18 cellular contexts compared by ENCODE assay signal in genomic region chr1:41440321-41441090, GRCh38. TPM values are rescaled to one million over a fixed set of nuclear protein-coding genes. Genes with fewer than 3 reads are reported as not detected.
"Had no signal": no experiment of that assay in that cellular context is flagged by ENCODE, and none has a peak within 500 bp of the region (broad histone marks: within the 10 kb centered on the region; RNA-seq: fewer than 3 reads in every experiment).

No MANE protein-coding gene starts in this region.

- H3K36me3 Mint-ChIP-seq: activated CD8-positive, alpha-beta memory T cell treated with anti-CD3 and anti-CD28 coated beads, Interleukin-2, amount 10 ng/mL, durations not matched to agents 7 days and 5 days; natural killer cell; stimulated activated naive B cell treated with anti-CD40 and anti-IgM and Interleukin-4, amounts not matched to agents 10 μg/mL and 1 μg/mL and 100 μg/mL, for 72 hours had no signal

- H3K4me1 ChIP-seq: ascending aorta had no signal

- H3K27ac Mint-ChIP-seq: activated CD8-positive, alpha-beta memory T cell treated with anti-CD3 and anti-CD28 coated beads, Interleukin-2, amount 10 ng/mL, durations not matched to agents 7 days and 5 days; activated naive CD4-positive, alpha-beta T cell treated with anti-CD3 and anti-CD28 coated beads for 36 hours; activated T-helper 2 cell treated with anti-CD3 and anti-CD28 coated beads, Interferon-gamma antibody, Interleukin-2, Interleukin-4, amounts not matched to agents 10 μg/mL and 5 μg/mL and 100 μg/mL, durations not matched to agents 14 hours and 24 hours and 36 hours; natural killer cell; stimulated activated naive B cell treated with anti-CD40 and anti-IgM and Interleukin-4, amounts not matched to agents 10 μg/mL and 1 μg/mL and 100 μg/mL, for 72 hours had no signal

- H3K9me3 ChIP-seq: ascending aorta, uterus had no signal

- H3K27me3 ChIP-seq: ascending aorta, cardiac muscle cell, hepatocyte, tibial artery, uterus had no signal

- H3K4me1 Mint-ChIP-seq: activated CD8-positive, alpha-beta memory T cell treated with anti-CD3 and anti-CD28 coated beads, Interleukin-2, amount 10 ng/mL, durations not matched to agents 7 days and 5 days; natural killer cell; stimulated activated naive B cell treated with anti-CD40 and anti-IgM and Interleukin-4, amounts not matched to agents 10 μg/mL and 1 μg/mL and 100 μg/mL, for 72 hours had no signal

- H3K27ac ChIP-seq: ascending aorta, cardiac muscle cell, hepatocyte, neutrophil, tibial artery, uterus had no signal

- H3K79me2 ChIP-seq: hepatocyte had no signal

- H3K4me3 ChIP-seq: ascending aorta, cardiac muscle cell, hepatocyte, tibial artery, uterus had no signal

- H3K4me3 Mint-ChIP-seq: activated CD8-positive, alpha-beta memory T cell treated with anti-CD3 and anti-CD28 coated beads, Interleukin-2, amount 10 ng/mL, durations not matched to agents 7 days and 5 days; activated naive CD4-positive, alpha-beta T cell treated with anti-CD3 and anti-CD28 coated beads for 36 hours; natural killer cell; stimulated activated naive B cell treated with anti-CD40 and anti-IgM and Interleukin-4, amounts not matched to agents 10 μg/mL and 1 μg/mL and 100 μg/mL, for 72 hours had no signal

- H3K9me3 Mint-ChIP-seq: natural killer cell had no signal

- FAIRE-seq: colon had no signal

- DNase-seq: activated CD4-positive, alpha-beta T cell treated with anti-CD3 and anti-CD28 coated beads, Interleukin-2, amount 50 U/mL, for 48 hours; activated CD8-positive, alpha-beta memory T cell treated with anti-CD3 and anti-CD28 coated beads, Interleukin-2, amount 10 ng/mL, durations not matched to agents 7 days and 5 days; activated naive CD4-positive, alpha-beta T cell treated with anti-CD3 and anti-CD28 coated beads for 36 hours; activated T-cell treated with anti-CD3 and anti-CD28 coated beads, Interleukin-2, amount 50 U/mL, for 1 hour; erythroblast; mesenchymal stem cell; natural killer cell; stimulated activated naive B cell treated with anti-CD40 and anti-IgM and Interleukin-4, amounts not matched to agents 10 μg/mL and 1 μg/mL and 100 μg/mL, for 72 hours; tibial artery; uterus had no signal

- ATAC-seq: activated CD8-positive, alpha-beta memory T cell treated with anti-CD3 and anti-CD28 coated beads, Interleukin-2, amount 10 ng/mL, durations not matched to agents 7 days and 5 days; natural killer cell; stimulated activated naive B cell treated with anti-CD40 and anti-IgM and Interleukin-4, amounts not matched to agents 10 μg/mL and 1 μg/mL and 100 μg/mL, for 72 hours had no signal

- H2AFZ ChIP-seq: hepatocyte had no signal

- H3K4me2 ChIP-seq: hepatocyte had no signal

- H3K36me3 ChIP-seq: ascending aorta, cardiac muscle cell, neutrophil, tibial artery, uterus had no signal

RNA-seq across cellular contexts. Expression of gene EDN2, which starts 44.0 kb away (rescaled TPM):
- total RNA-seq: activated CD8-positive, alpha-beta memory T cell treated with anti-CD3 and anti-CD28 coated beads, Interleukin-2, amount 10 ng/mL, durations not matched to agents 7 days and 5 days; activated naive CD4-positive, alpha-beta T cell treated with anti-CD3 and anti-CD28 coated beads for 36 hours; activated T-helper 2 cell treated with anti-CD3 and anti-CD28 coated beads, Interferon-gamma antibody, Interleukin-2, Interleukin-4, amounts not matched to agents 10 μg/mL and 5 μg/mL and 100 μg/mL, durations not matched to agents 14 hours and 24 hours and 36 hours; ascending aorta; kidney epithelial cell; liver had no signal
